8 cellular contexts compared by ENCODE assay signal in genomic region chr6:12007915-12008286, GRCh38. TPM values are rescaled to one million over a fixed set of nuclear protein-coding genes. Genes with fewer than 3 reads are reported as not detected.
A peak's percentile ranks its signal among the peaks of the same experiment; 100 is the strongest.
DNase-seq lines count a peak whose midpoint lies in the region; ATAC-seq, FAIRE-seq and TF ChIP-seq lines count a peak whose summit lies in the region.

No MANE protein-coding gene starts in this region.

- H3K79me2 ChIP-seq in GM12878 (ENCODE audit: control insufficient read depth, insufficient read depth, low read length), result peaks cover 26% of the 10 kb centered on the region

- H2AFZ ChIP-seq in GM12878 (ENCODE audit: control insufficient read depth, low read depth, low read length), result peak overlapping the region; percentile 83

- in situ Hi-C loops in GM12878 (cut with MboI), result loop anchor here (5.0 to 25.0 kb wide), 2 partner anchors 176 to 296 kb away; no protein-coding TSS in a partner anchor

- H3K27me3 Mint-ChIP-seq in memory B cell, result no peaks in the 10 kb centered on the region

- H3K36me3 ChIP-seq in heart left ventricle (no peaks in the 10 kb centered on the region), GM12878 (ENCODE audit: control insufficient read depth in 2 of 2, insufficient read depth in 2 of 2, low read length in 1 of 2) (no peaks in the 10 kb centered on the region), urinary bladder (ENCODE audit: insufficient read depth) (no peaks in the 10 kb centered on the region)

- peak overlapping the region; percentile 99 for H3K27ac Mint-ChIP-seq in memory B cell

- peak overlapping the region; percentile 97 for H3K4me2 ChIP-seq in GM12878 (ENCODE audit: control insufficient read depth, insufficient read depth)

- WGBS in heart left ventricle, 4 donors, result 55 to 65% (median 60%) methylated on average over 4 of the region's 4 CpGs
- 84% methylated on average over 4 of the region's 4 CpGs for WGBS in GM12878 (ENCODE audit: insufficient coverage, insufficient replicate concordance, low lambda C conversion rate, missing lambda C conversion rate)
- WGBS in urinary bladder, result 44% methylated on average over 4 of the region's 4 CpGs

- BruUV-seq in GM12878 (replicated peaks; lab: Mats Ljungman, UMichigan), result TSS peak; percentile 81

- H3K27ac ChIP-seq in heart left ventricle (peak overlapping the region; percentile 84 to 100 (median 96)), GM12878 (ENCODE audit: control insufficient read depth, insufficient read depth) (peak overlapping the region; percentile 96), urinary bladder (ENCODE audit: low read depth) (no peak overlapping the region)

- peaks cover 15% of the 10 kb centered on the region for H3K4me1 Mint-ChIP-seq in memory B cell

- CTCF ChIA-PET in GM12878 (lab: Yijun Ruan, JAX), result interaction anchor here (0.7 to 0.8 kb wide), 2 partner anchors 107 to 114 kb away, joined by 3 read pairs; no protein-coding TSS in a partner anchor

- TF ChIP-seq RAD21 in GM12878 (IDR thresholded peaks at IDR 0.05; ENCODE audit: insufficient read depth, low read depth, low read length), result no peak

- H3K4me3 ChIP-seq in heart left ventricle (peak overlapping the region; percentile 42 to 98 (median 78)), GM12878 (peak overlapping the region; percentile 94), urinary bladder (ENCODE audit: low read depth, low read length) (peak overlapping the region; percentile 71)

- no peak for TF ChIP-seq EP300 in GM12878 (IDR thresholded peaks at IDR 0.05; ENCODE audit: borderline replicate concordance in 1 of 2, control insufficient read depth in 1 of 2, low read depth in 2 of 2, low read length in 2 of 2)

- RAD21 ChIA-PET in GM12878 (lab: Charles Lee; ENCODE audit: unreplicated experiment), result interaction anchor here (0.8 to 3.6 kb wide), 3 partner anchors 175 to 284 kb away, joined by 4 to 17 read pairs (median 4); no protein-coding TSS in a partner anchor

- TF ChIP-seq CTCF in heart left ventricle (IDR thresholded peaks at IDR 0.05) (no peak), GM12878 (IDR thresholded peaks at IDR 0.05 in 2 of 3, conservative IDR thresholded peaks at IDR 0.05 in 1 of 3; ENCODE audit: control insufficient read depth in 2 of 3, extremely low read depth in 1 of 3, insufficient read depth in 1 of 3, low read depth in 3 of 3, low read length in 3 of 3) (no peak)

- peak overlapping the region; percentile 93 for H3K4me3 Mint-ChIP-seq in memory B cell

- SMC1A ChIA-PET in GM12878 (lab: Charles Lee; ENCODE audit: uncharacterized antibody, unreplicated experiment), result interaction anchor here (0.6 to 1.3 kb wide), 7 partner anchors 117 to 354 kb away, joined by 3 to 6 read pairs (median 3); no protein-coding TSS in a partner anchor

- DNase-seq in heart left ventricle (no peak), left cardiac atrium (no peak), GM12878 (ENCODE audit: low read depth, low spot score) (no peak), memory B cell (ENCODE audit: low spot score in 2 of 2) (no peak), GOT3 (lab: John Stamatoyannopoulos, UW) (no peak)
- DNase-seq in stimulated activated CD4-positive, alpha-beta T cell treated with anti-CD3 and anti-CD28 coated beads, Interleukin-4, amount 100 ng/mL, for 1 hour, result no peak
- DNase-seq in stimulated activated CD4-positive, alpha-beta T cell treated with anti-CD3 and anti-CD28 coated beads, Interleukin-4, amount 100 ng/mL, for 4 hours, result no peak

- H3K36me3 Mint-ChIP-seq in memory B cell, result peaks cover under 1% of the 10 kb centered on the region

- no peaks in the 10 kb centered on the region for H3K9me3 ChIP-seq in heart left ventricle
- no peaks in the 10 kb centered on the region; the same call in 2 of the 3 replicates for H3K9me3 ChIP-seq in GM12878 (replicated peaks; ENCODE audit: control insufficient read depth, insufficient read depth, low read length)

- ATAC-seq in heart left ventricle (no peak), left cardiac atrium (no peak), GM12878 (no peak), memory B cell (ENCODE audit: low read depth) (no peak)

- POLR2A ChIA-PET in GM12878 (lab: Charles Lee), result no interaction called here

- no peak for TF ChIP-seq POLR2A in heart left ventricle (IDR thresholded peaks at IDR 0.05)
- TF ChIP-seq POLR2A in GM12878 (IDR thresholded peaks at IDR 0.05; ENCODE audit: low read depth, low read length), result no peak

- peak overlapping the region; percentile 97 for H3K9ac ChIP-seq in GM12878 (ENCODE audit: control insufficient read depth, insufficient read depth, low read length)

- H3K27me3 ChIP-seq in heart left ventricle (no peaks in the 10 kb centered on the region), GM12878 (replicated peaks in 1 of 2; ENCODE audit: control insufficient read depth in 2 of 2, insufficient read depth in 2 of 2, low read length in 1 of 2) (no peaks in the 10 kb centered on the region)

- no peaks in the 10 kb centered on the region for H4K20me1 ChIP-seq in GM12878 (ENCODE audit: control insufficient read depth, insufficient read depth)

- no peaks in the 10 kb centered on the region for H3K9me3 Mint-ChIP-seq in memory B cell

- no peak for FAIRE-seq in GM12878 (lab: Jason Lieb, UNC)

- H3K4me1 ChIP-seq in heart left ventricle (peaks cover 0 to 24% (median 17%) of the 10 kb centered on the region in 12 donors), GM12878 (ENCODE audit: control insufficient read depth, insufficient read depth, low read length) (peaks cover 6% of the 10 kb centered on the region), urinary bladder (ENCODE audit: insufficient read depth) (no peaks in the 10 kb centered on the region)

- intact Hi-C loops in heart left ventricle (cut with DNase I), result loop anchor here in 4 of 10 donors (2.0 to 10.0 kb wide), 3 partner anchors 183 to 307 kb away; no protein-coding TSS in a partner anchor
- intact Hi-C loops in left cardiac atrium (cut with DNase I), result loop anchor here in 1 of 2 donors (10.0 kb wide), 1 partner anchor 193 kb away; no protein-coding TSS in a partner anchor
- intact Hi-C loops in GM12878 (cut with micrococcal nuclease; ENCODE audit: unreplicated experiment), result loop anchor here (1.0 kb wide), 3 partner anchors 131 to 183 kb away; no protein-coding TSS in a partner anchor

TF ChIP-seq in GM12878, 131 proteins besides CTCF, POLR2A, EP300 and RAD21:
- TF ChIP-seq MAX (IDR thresholded peaks at IDR 0.05; ENCODE audit: low read depth, low read length), result no peak
- TF ChIP-seq SREBF2 (IDR thresholded peaks at IDR 0.05; ENCODE audit: low read length), result no peak
- TF ChIP-seq FOXM1 (IDR thresholded peaks at IDR 0.05; ENCODE audit: low read depth, low read length), result no peak
- TF ChIP-seq, protein P1, sequence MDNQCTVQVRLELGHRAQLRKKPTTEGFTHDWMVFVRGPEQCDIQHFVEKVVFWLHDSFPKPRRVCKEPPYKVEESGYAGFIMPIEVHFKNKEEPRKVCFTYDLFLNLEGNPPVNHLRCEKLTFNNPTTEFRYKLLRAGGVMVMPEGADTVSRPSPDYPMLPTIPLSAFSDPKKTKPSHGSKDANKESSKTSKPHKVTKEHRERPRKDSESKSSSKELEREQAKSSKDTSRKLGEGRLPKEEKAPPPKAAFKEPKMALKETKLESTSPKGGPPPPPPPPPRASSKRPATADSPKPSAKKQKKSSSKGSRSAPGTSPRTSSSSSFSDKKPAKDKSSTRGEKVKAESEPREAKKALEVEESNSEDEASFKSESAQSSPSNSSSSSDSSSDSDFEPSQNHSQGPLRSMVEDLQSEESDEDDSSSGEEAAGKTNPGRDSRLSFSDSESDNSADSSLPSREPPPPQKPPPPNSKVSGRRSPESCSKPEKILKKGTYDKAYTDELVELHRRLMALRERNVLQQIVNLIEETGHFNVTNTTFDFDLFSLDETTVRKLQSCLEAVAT (IDR thresholded peaks at IDR 0.05), result 0 out of 2 replicates have a peak, but pooled peaks have one; percentile 10
- TF ChIP-seq PAX8 (IDR thresholded peaks at IDR 0.05), result no peak
- TF ChIP-seq SMAD5 (IDR thresholded peaks at IDR 0.05; ENCODE audit: low read depth), result no peak
- TF ChIP-seq SUPT20H (IDR thresholded peaks at IDR 0.05; ENCODE audit: borderline replicate concordance, control insufficient read depth, low read depth, low read length), result no peak

RNA-seq across cellular contexts. Expression of gene HIVEP1, which starts 4.2 kb away (rescaled TPM):
- total RNA-seq in heart left ventricle (10 to 100 TPM in 8 of 9 donors, 1 to 10 TPM in 1; 10.0 to 22.8 (median 13.7) TPM), left cardiac atrium (10 to 100 TPM; 14.3 to 18.0 TPM), GM12878 (2014; rRNA removed) (32.2 and 33.7 TPM in 2 replicates), GM12878 (2014; rRNA removed; fragmentation: Illumina TruSeq; extraction: Trizol) (37.0 and 39.1 TPM in 2 replicates), GM12878 (2021) (37.5 and 37.7 TPM in 2 replicates), urinary bladder (38.5 TPM)
- polyA plus RNA-seq in heart left ventricle (1 to 10 TPM; 3.5 to 5.5 TPM), GM12878 (2011; rRNA removed) (13.6 and 19.7 TPM in 2 replicates), GM12878 (2014; fragmentation: Illumina TruSeq; extraction: Trizol) (31.1 and 40.9 TPM in 2 replicates), GM12878 (2014; fragmentation: Nextera tagmentation; extraction: Ambion mirVana) (1 to 10 TPM; 4.3 to 6.7 TPM), GM12878 (2014; rRNA removed) (22.5 and 23.5 TPM in 2 replicates), GM12878 (2016; fragmentation: Nextera tagmentation; extraction: Ambion mirVana) (10 to 100 TPM; 11.9 to 13.2 TPM), urinary bladder (11.8 TPM)
- 251 and 262 TPM in 2 replicates for total RNA-seq in GM12878 (2013; cell fraction: nucleolus; rRNA removed)
- polyA plus RNA-seq in GM12878 (2011; ENCODE audit: low read depth), result 14.0 TPM
- 23.6 and 25.1 TPM in 2 replicates for polyA plus RNA-seq in GM12878 (2011; cell fraction: cytosol; rRNA removed)
- 36.9 and 47.3 TPM in 2 replicates for polyA plus RNA-seq in GM12878 (2011; cell fraction: nucleus; rRNA removed)
- 14.9 and 17.9 TPM in 2 replicates for polyA plus RNA-seq in GM12878 (2012)
- 71.2 and 77.4 TPM in 2 replicates for polyA minus RNA-seq in GM12878 (2011; rRNA and poly(A)+ RNA removed)
- 17.7 and 17.9 TPM in 2 replicates for polyA minus RNA-seq in GM12878 (2011; cell fraction: cytosol; rRNA and poly(A)+ RNA removed)
- 62.4 and 93.5 TPM in 2 replicates for polyA minus RNA-seq in GM12878 (2011; cell fraction: nucleus; rRNA and poly(A)+ RNA removed)
